21 cellular contexts compared by ENCODE assay signal in the genomic region with DNA sequence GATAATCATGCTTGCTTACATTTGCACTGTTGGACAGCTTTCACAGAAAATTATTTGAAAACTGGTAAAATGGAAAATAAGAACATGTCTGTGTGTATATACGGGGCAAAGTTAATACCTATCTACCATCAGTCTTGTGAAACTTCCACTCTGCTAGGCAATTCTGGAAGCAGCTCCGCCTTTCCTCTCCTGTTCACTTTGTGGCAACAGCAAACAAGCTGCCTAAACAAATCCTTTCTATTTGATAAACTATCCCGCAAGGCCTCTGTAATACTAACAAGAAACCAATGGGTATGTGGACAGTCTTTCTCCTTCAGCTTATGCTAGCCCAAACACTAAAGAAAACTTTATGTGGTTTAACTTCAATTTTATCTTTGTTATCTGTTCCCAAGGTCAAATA. TPM values are rescaled to one million over a fixed set of nuclear protein-coding genes. Genes with fewer than 3 reads are reported as not detected.
A peak's percentile ranks its signal among the peaks of the same experiment; 100 is the strongest.
DNase-seq lines count a peak whose midpoint lies in the region; ATAC-seq and TF ChIP-seq lines count a peak whose summit lies in the region.
"Had no signal": no experiment of that assay in that cellular context is flagged by ENCODE, and none has a peak within 500 bp of the region (broad histone marks: within the 10 kb centered on the region; RNA-seq: fewer than 3 reads in every experiment).

No MANE protein-coding gene starts in this region.

- ATAC-seq in right lobe of liver (peak; percentile 84 to 90 (median 87)), GM21619 (IDR thresholded peaks at IDR 0.05; ENCODE audit: unreplicated experiment) (no peak)

- H3K9me3 ChIP-seq in right lobe of liver (no peaks in the 10 kb centered on the region), smooth muscle cell (replicated peaks; ENCODE audit: low read depth) (no peaks in the 10 kb centered on the region)
- H3K9me3 ChIP-seq: colonic mucosa, thoracic aorta had no signal

- no peak overlapping the region for H3K9ac ChIP-seq in smooth muscle cell (ENCODE audit: low read depth)

- H3K9me3 Mint-ChIP-seq in activated CD4-positive, alpha-beta T cell treated with anti-CD3 and anti-CD28 coated beads, Interleukin-2, amount 10 ng/mL, durations not matched to agents 24 days and 14 days, result no peaks in the 10 kb centered on the region
- no peaks in the 10 kb centered on the region for H3K9me3 Mint-ChIP-seq in activated naive CD8-positive, alpha-beta T cell treated with anti-CD3 and anti-CD28 coated beads for 36 hours
- H3K9me3 Mint-ChIP-seq: activated T-helper 1 cell treated with anti-CD3 and anti-CD28 coated beads, Interleukin-12 subunit alpha, Interleukin-12 subunit beta, Interleukin-2, Interleukin-4 antibody, amounts not matched to agents 30 ng/mL and 10 ng/mL and 1 ng/mL, durations not matched to agents 14 hours and 24 hours and 36 hours had no signal

- H3K27me3 ChIP-seq in right lobe of liver (no peaks in the 10 kb centered on the region), smooth muscle cell (ENCODE audit: low read depth) (no peaks in the 10 kb centered on the region)
- H3K27me3 ChIP-seq: colonic mucosa had no signal

- no peak overlapping the region for H3K4me2 ChIP-seq in smooth muscle cell

- peaks cover 14% of the 10 kb centered on the region for H3K4me1 Mint-ChIP-seq in activated CD4-positive, alpha-beta T cell treated with anti-CD3 and anti-CD28 coated beads, Interleukin-2, amount 10 ng/mL, durations not matched to agents 24 days and 14 days
- H3K4me1 Mint-ChIP-seq in activated naive CD8-positive, alpha-beta T cell treated with anti-CD3 and anti-CD28 coated beads for 36 hours, result peaks cover 25% of the 10 kb centered on the region

- TF ChIP-seq POLR2A in right lobe of liver (IDR thresholded peaks at IDR 0.05), result no peak

- H3K36me3 ChIP-seq in right lobe of liver (peaks cover 10 to 37% (median 24%) of the 10 kb centered on the region in 4 donors), smooth muscle cell (ENCODE audit: low read depth) (peaks cover 33% of the 10 kb centered on the region)

- peaks cover 4% of the 10 kb centered on the region for H3F3A ChIP-seq in smooth muscle cell (ENCODE audit: low read depth)

- H3K27me3 Mint-ChIP-seq in activated CD4-positive, alpha-beta T cell treated with anti-CD3 and anti-CD28 coated beads, Interleukin-2, amount 10 ng/mL, durations not matched to agents 24 days and 14 days, result no peaks in the 10 kb centered on the region
- no peaks in the 10 kb centered on the region for H3K27me3 Mint-ChIP-seq in activated naive CD8-positive, alpha-beta T cell treated with anti-CD3 and anti-CD28 coated beads for 36 hours

- no peak overlapping the region for H3K4me3 Mint-ChIP-seq in activated CD4-positive, alpha-beta T cell treated with anti-CD3 and anti-CD28 coated beads, Interleukin-2, amount 10 ng/mL, durations not matched to agents 24 days and 14 days
- H3K4me3 Mint-ChIP-seq in activated naive CD8-positive, alpha-beta T cell treated with anti-CD3 and anti-CD28 coated beads for 36 hours, result no peak overlapping the region
- H3K4me3 Mint-ChIP-seq: activated T-helper 1 cell treated with anti-CD3 and anti-CD28 coated beads, Interleukin-12 subunit alpha, Interleukin-12 subunit beta, Interleukin-2, Interleukin-4 antibody, amounts not matched to agents 30 ng/mL and 10 ng/mL and 1 ng/mL, durations not matched to agents 14 hours and 24 hours and 36 hours had no signal

- peaks cover 57% of the 10 kb centered on the region for H3K79me2 ChIP-seq in smooth muscle cell (ENCODE audit: low read depth)

- H3K27ac Mint-ChIP-seq in activated CD4-positive, alpha-beta T cell treated with anti-CD3 and anti-CD28 coated beads, Interleukin-2, amount 10 ng/mL, durations not matched to agents 24 days and 14 days, result peak overlapping the region; percentile 14
- H3K27ac Mint-ChIP-seq in activated naive CD8-positive, alpha-beta T cell treated with anti-CD3 and anti-CD28 coated beads for 36 hours, result peak overlapping the region; percentile 63

- WGBS in right lobe of liver (ENCODE audit: insufficient coverage, low coverage, low lambda C conversion rate, missing lambda C conversion rate), result 19% methylated on average over 3 of the region's 3 CpGs
- WGBS in smooth muscle cell (ENCODE audit: low lambda C conversion rate), result 73% methylated on average over 3 of the region's 3 CpGs

- intact Hi-C loops in activated CD4-positive, alpha-beta T cell treated with anti-CD3 and anti-CD28 coated beads, Interleukin-2, amount 10 ng/mL, durations not matched to agents 24 days and 14 days (cut with micrococcal nuclease), result no loop called here
- intact Hi-C loops in right lobe of liver (cut with DNase I), result no loop called here

- peak overlapping the region; percentile 7 to 99 (median 96) for H3K27ac ChIP-seq in right lobe of liver
- H3K27ac ChIP-seq in smooth muscle cell (ENCODE audit: low read depth), result peak overlapping the region; percentile 15
- H3K27ac ChIP-seq: colonic mucosa, thoracic aorta had no signal

- H3K4me3 ChIP-seq in right lobe of liver (peak overlapping the region in 1 of 3 donors; percentile 10), smooth muscle cell (no peak overlapping the region)
- H3K4me3 ChIP-seq: colonic mucosa, thoracic aorta had no signal

- H3K4me1 ChIP-seq in right lobe of liver (peaks cover 0 to 23% (median 0%) of the 10 kb centered on the region in 4 donors), smooth muscle cell (ENCODE audit: low read depth) (no peaks in the 10 kb centered on the region)
- H3K4me1 ChIP-seq: colonic mucosa had no signal

- TF ChIP-seq CTCF in right lobe of liver (IDR thresholded peaks at IDR 0.05), result no peak
- TF ChIP-seq CTCF in smooth muscle cell (IDR thresholded peaks at IDR 0.05; ENCODE audit: borderline replicate concordance, insufficient read depth, poor library complexity, severe bottlenecking), result no peak

- peaks cover 51% of the 10 kb centered on the region for H3K36me3 Mint-ChIP-seq in activated CD4-positive, alpha-beta T cell treated with anti-CD3 and anti-CD28 coated beads, Interleukin-2, amount 10 ng/mL, durations not matched to agents 24 days and 14 days (ENCODE audit: low read depth)
- H3K36me3 Mint-ChIP-seq in activated naive CD8-positive, alpha-beta T cell treated with anti-CD3 and anti-CD28 coated beads for 36 hours, result peaks cover 24% of the 10 kb centered on the region

- no peak overlapping the region for H2AFZ ChIP-seq in smooth muscle cell (ENCODE audit: low read depth)

- peaks cover 62% of the 10 kb centered on the region for H4K20me1 ChIP-seq in smooth muscle cell (ENCODE audit: low read depth)

- DNase-seq in activated CD4-positive, alpha-beta T cell treated with anti-CD3 and anti-CD28 coated beads, Interleukin-2, amount 10 ng/mL, durations not matched to agents 24 days and 14 days, result no peak
- no peak for DNase-seq in activated CD4-positive, alpha-beta T cell treated with anti-CD3 and anti-CD28 coated beads for 4 hours
- no peak for DNase-seq in activated naive CD8-positive, alpha-beta T cell treated with anti-CD3 and anti-CD28 coated beads for 36 hours
- DNase-seq in right lobe of liver (peak; percentile 38 to 83 (median 71)), smooth muscle cell (lab: John Stamatoyannopoulos, UW; ENCODE audit: unreplicated experiment) (no peak), DMS153 treated with DMSO at 0.1 percent for 48 hours (lab: John Stamatoyannopoulos, UW; ENCODE audit: unreplicated experiment) (no peak), RKO (ENCODE audit: low spot score) (no peak)
- DNase-seq: activated CD4-positive, alpha-beta T cell treated with anti-CD3 and anti-CD28 coated beads for 48 hours; C1 segment of cervical spinal cord; DMS53; foreskin melanocyte; mammary epithelial cell; MM.1S; NCI-H2029; NCI-H510A treated with DMSO at 0.1 percent for 48 hours; stimulated activated CD4-positive, alpha-beta T cell treated with anti-CD3 and anti-CD28 coated beads, Interleukin-2, amount 100 ng/mL, for 48 hours; T1000 had no signal

RNA-seq across cellular contexts. Expression of a gene that starts 39.2 kb away (rescaled TPM):
- 0.42 and 1.0 TPM in 2 replicates for total RNA-seq in activated CD4-positive, alpha-beta T cell treated with anti-CD3 and anti-CD28 coated beads, Interleukin-2, amount 10 ng/mL, durations not matched to agents 24 days and 14 days
- under 1 TPM in 1 of 2 experiments, not detected in 1; 0.19 TPM for total RNA-seq in activated naive CD8-positive, alpha-beta T cell treated with anti-CD3 and anti-CD28 coated beads for 36 hours
- total RNA-seq in right lobe of liver (under 1 TPM in 3 of 6 experiments, not detected in 3; 0.15 to 0.49 (median 0.25) TPM), smooth muscle cell (not detected in 2 replicates)
- polyA plus RNA-seq in smooth muscle cell, result 0.41 and 0.96 TPM in 2 replicates
- total RNA-seq: colonic mucosa had no signal

Comparison
In these comparisons a context has a peak if more than half of its experiments do, and no peak if none do; other contexts are left out.
1. DNase-seq: peak in right lobe of liver (3 of 3); none in activated CD4-positive, alpha-beta T cell treated with anti-CD3 and anti-CD28 coated beads, Interleukin-2, amount 10 ng/mL, durations not matched to agents 24 days and 14 days (single experiment), activated CD4-positive, alpha-beta T cell treated with anti-CD3 and anti-CD28 coated beads for 4 hours (0 of 2), activated naive CD8-positive, alpha-beta T cell treated with anti-CD3 and anti-CD28 coated beads for 36 hours (single experiment), smooth muscle cell (single experiment), DMS153 treated with DMSO at 0.1 percent for 48 hours (single experiment) and RKO (single experiment).